Comparison of ENCODE assay signal across 1 cellular context in genomic region chr6:114144887-114145851, GRCh38.
TF ChIP-seq lines count a peak whose summit lies in the region.

No MANE protein-coding gene starts in this region.

TF ChIP-seq in HepG2, 621 proteins besides CTCF, POLR2A, EP300 and RAD21 (continued from another document and continues in another):
- TF ChIP-seq THRA (CRISPR knock-in tag; IDR thresholded peaks at IDR 0.05; ENCODE audit: borderline replicate concordance) (peak; percentile 88; the same call in 1 of the 2 replicates), ZBTB49 (CRISPR knock-in tag; IDR thresholded peaks at IDR 0.05; ENCODE audit: borderline replicate concordance) (no peak), SMAD3 (CRISPR knock-in tag; IDR thresholded peaks at IDR 0.05) (no peak), ZFP36L2 (CRISPR knock-in tag; IDR thresholded peaks at IDR 0.05) (no peak), ERF (CRISPR knock-in tag; IDR thresholded peaks at IDR 0.05) (no peak), NRL (CRISPR knock-in tag; IDR thresholded peaks at IDR 0.05; ENCODE audit: borderline replicate concordance) (no peak), ELK4 (CRISPR knock-in tag; IDR thresholded peaks at IDR 0.05; ENCODE audit: borderline replicate concordance) (no peak), SOX5 (CRISPR knock-in tag; IDR thresholded peaks at IDR 0.05; ENCODE audit: borderline replicate concordance) (peak; percentile 88), MXD4 (CRISPR knock-in tag; IDR thresholded peaks at IDR 0.05) (no peak), SIN3A (IDR thresholded peaks at IDR 0.05; ENCODE audit: borderline replicate concordance, low read depth, low read length) (0 out of 2 replicates have a peak, but pooled peaks have one; percentile 33), YEATS2 (CRISPR knock-in tag; IDR thresholded peaks at IDR 0.05; ENCODE audit: borderline replicate concordance) (0 out of 2 replicates have a peak, but pooled peaks have one; percentile 35), HNRNPL (IDR thresholded peaks at IDR 0.05; ENCODE audit: low read depth, low read length) (no peak), ZNF747 (CRISPR knock-in tag; IDR thresholded peaks at IDR 0.05; ENCODE audit: borderline replicate concordance) (no peak), CBX5 (CRISPR knock-in tag; IDR thresholded peaks at IDR 0.05; ENCODE audit: borderline replicate concordance) (peak; percentile 74; the same call in 1 of the 2 replicates), ZNF556 (CRISPR knock-in tag; IDR thresholded peaks at IDR 0.05; ENCODE audit: borderline replicate concordance) (no peak), ZNF749 (CRISPR knock-in tag; IDR thresholded peaks at IDR 0.05; ENCODE audit: borderline replicate concordance) (no peak), E2F2 (CRISPR knock-in tag; IDR thresholded peaks at IDR 0.05; ENCODE audit: borderline replicate concordance) (no peak), ZNF160 (CRISPR knock-in tag; IDR thresholded peaks at IDR 0.05) (no peak), ZNF652 (CRISPR knock-in tag; IDR thresholded peaks at IDR 0.05; ENCODE audit: borderline replicate concordance, low read depth) (no peak), PRDM4 (CRISPR knock-in tag; IDR thresholded peaks at IDR 0.05; ENCODE audit: borderline replicate concordance) (no peak), ZNF101 (CRISPR knock-in tag; IDR thresholded peaks at IDR 0.05; ENCODE audit: borderline replicate concordance, low read depth) (no peak), ZNF674 (CRISPR knock-in tag; IDR thresholded peaks at IDR 0.05; ENCODE audit: low read depth) (no peak), ZNF468 (CRISPR knock-in tag; IDR thresholded peaks at IDR 0.05) (no peak), ZNF546 (CRISPR knock-in tag; conservative IDR thresholded peaks at IDR 0.05) (no peak), BORCS8-MEF2B (CRISPR knock-in tag; IDR thresholded peaks at IDR 0.05) (no peak), ZNF383 (CRISPR knock-in tag; IDR thresholded peaks at IDR 0.05; ENCODE audit: borderline replicate concordance) (no peak), STAT6 (CRISPR knock-in tag; IDR thresholded peaks at IDR 0.05; ENCODE audit: borderline replicate concordance) (peak; percentile 15; the same call in 1 of the 2 replicates), PBX2 (CRISPR knock-in tag; IDR thresholded peaks at IDR 0.05) (no peak), ZNF550 (CRISPR knock-in tag; IDR thresholded peaks at IDR 0.05; ENCODE audit: borderline replicate concordance) (no peak), ZNF782 (CRISPR knock-in tag; IDR thresholded peaks at IDR 0.05; ENCODE audit: borderline replicate concordance) (no peak), RFX3 (CRISPR knock-in tag; IDR thresholded peaks at IDR 0.05) (no peak), MIER2 (CRISPR knock-in tag; IDR thresholded peaks at IDR 0.05) (peak; percentile 49), ZSCAN29 (CRISPR knock-in tag; conservative IDR thresholded peaks at IDR 0.05) (peak; percentile 85; the same call in 1 of the 2 replicates), MAZ (IDR thresholded peaks at IDR 0.05; ENCODE audit: borderline replicate concordance, low read depth, low read length) (no peak), MAZ (CRISPR knock-in tag; IDR thresholded peaks at IDR 0.05; ENCODE audit: low read depth) (no peak), ZNF337 (CRISPR knock-in tag; IDR thresholded peaks at IDR 0.05; ENCODE audit: borderline replicate concordance, low read depth) (no peak), ZFP90 (CRISPR knock-in tag; IDR thresholded peaks at IDR 0.05; ENCODE audit: borderline replicate concordance) (no peak), ATF7-NPFF (CRISPR knock-in tag; IDR thresholded peaks at IDR 0.05; ENCODE audit: low read depth) (no peak), ISL2 (CRISPR knock-in tag; IDR thresholded peaks at IDR 0.05) (peak; percentile 83; the same call in 1 of the 2 replicates), RCOR2 (CRISPR knock-in tag; IDR thresholded peaks at IDR 0.05) (peak; percentile 80; the same call in 1 of the 2 replicates), NCOA2 (CRISPR knock-in tag; IDR thresholded peaks at IDR 0.05) (peak; percentile 92), MYC (CRISPR knock-in tag; IDR thresholded peaks at IDR 0.05; ENCODE audit: borderline replicate concordance) (no peak), SNAI1 (CRISPR knock-in tag; IDR thresholded peaks at IDR 0.05; ENCODE audit: borderline replicate concordance) (no peak), ZNF281 (CRISPR knock-in tag; IDR thresholded peaks at IDR 0.05; ENCODE audit: borderline replicate concordance) (no peak)
